Comparison of ENCODE assay signal across 16 cellular contexts in genomic region chr4:123545569-123546122, GRCh38.
DNase-seq lines count a peak whose midpoint lies in the region; ATAC-seq, FAIRE-seq and TF ChIP-seq lines count a peak whose summit lies in the region.
"Had no signal": no experiment of that assay in that cellular context is flagged by ENCODE, and none has a peak within 500 bp of the region (broad histone marks: within the 10 kb centered on the region; RNA-seq: fewer than 3 reads in every experiment).

No MANE protein-coding gene starts in this region.

- BruUV-seq in HepG2 (replicated peaks; lab: Mats Ljungman, UMichigan): TSS peak; percentile 92

- DNase-seq in cerebellar cortex (ENCODE audit: low spot score) (peak; percentile 84), HepG2 (ENCODE audit: low spot score) (peak; percentile 43), mucosa of descending colon (no peak)
- DNase-seq: activated effector memory CD4-positive, alpha-beta T cell treated with Interleukin-2 at 50 U/mL for 16 hours; C1 segment of cervical spinal cord; NCI-H1092 treated with DMSO at 0.1 percent for 48 hours; stimulated activated CD8-positive, alpha-beta memory T cell treated with anti-CD3 and anti-CD28 coated beads, Interleukin-4, amount 100 ng/mL, for 48 hours; thyroid gland had no signal

- H3K27ac ChIP-seq in HepG2 (ENCODE audit: extremely low read length, insufficient read depth, low read length) (peak overlapping the region; percentile 89), skin epidermis (peak overlapping the region in 14 of 21 experiments; percentile 13 to 77 (median 62))
- H3K27ac ChIP-seq: ascending aorta, foreskin keratinocyte, thyroid gland had no signal

- no peaks in the 10 kb centered on the region for H3K27me3 ChIP-seq in HepG2 (ENCODE audit: control insufficient read depth in 1 of 2, insufficient read depth in 2 of 2, low read length in 2 of 2)
- H3K27me3 ChIP-seq: ascending aorta, foreskin keratinocyte, thyroid gland had no signal

- peak overlapping the region; percentile 83 for H3K9ac ChIP-seq in HepG2 (ENCODE audit: insufficient read depth, low read depth, low read length)

- FAIRE-seq in HepG2 (lab: Jason Lieb, UNC): no peak
- FAIRE-seq: GM12891 had no signal

- TF ChIP-seq CTCF in HepG2 (CRISPR knock-in tag; IDR thresholded peaks at IDR 0.05) (no peak), mucosa of descending colon (IDR thresholded peaks at IDR 0.05) (no peak)

- H3K4me3 ChIP-seq in HepG2 (replicated peaks in 1 of 3; ENCODE audit: insufficient read depth in 1 of 3, low read depth in 2 of 3, low read length in 3 of 3): peak overlapping the region; percentile 48 to 59 (median 59); a peak in 4 of 6 replicates
- H3K4me3 ChIP-seq in skin epidermis: no peak overlapping the region
- H3K4me3 ChIP-seq in mucosa of descending colon: no peak overlapping the region
- H3K4me3 ChIP-seq: ascending aorta, thyroid gland had no signal

- H3K79me2 ChIP-seq in HepG2 (ENCODE audit: insufficient read depth, low read length): no peaks in the 10 kb centered on the region

- 17% methylated on average over 2 of the region's 2 CpGs for WGBS in HepG2 (ENCODE audit: low lambda C conversion rate)

- peak overlapping the region; percentile 67 for H2AFZ ChIP-seq in HepG2 (ENCODE audit: low read length)

- CTCF ChIA-PET in HepG2 (lab: Yijun Ruan, JAX; ENCODE audit: low intra/inter-chr PET ratio, low total read pairs): interaction anchor here (0.9 to 1.1 kb wide), 2 partner anchors 18 to 20 kb away, joined by 4 read pairs; no protein-coding TSS in a partner anchor

- ATAC-seq in HepG2 (peak; percentile 49), HG02588 (IDR thresholded peaks at IDR 0.05; ENCODE audit: unreplicated experiment) (no peak), GM18907 (IDR thresholded peaks at IDR 0.05; ENCODE audit: unreplicated experiment) (no peak), GM18873 (IDR thresholded peaks at IDR 0.05; ENCODE audit: low FRiP score, unreplicated experiment) (no peak), mucosa of descending colon (no peak)
- ATAC-seq: foreskin keratinocyte had no signal

- TF ChIP-seq EP300 in Ishikawa (IDR thresholded peaks at IDR 0.05; ENCODE audit: borderline replicate concordance) (peak; percentile 57; the same call in 1 of the 2 replicates), HepG2 (IDR thresholded peaks at IDR 0.05; ENCODE audit: low read depth in 2 of 2, low read length in 2 of 2) (no peak), HepG2 (CRISPR knock-in tag; IDR thresholded peaks at IDR 0.05; ENCODE audit: borderline replicate concordance) (no peak)

- H3K36me3 ChIP-seq in HepG2 (replicated peaks in 1 of 2; ENCODE audit: control insufficient read depth in 1 of 2, insufficient read depth in 2 of 2, low read length in 2 of 2) (no peaks in the 10 kb centered on the region; a peak in 1 of 5 replicates), mucosa of descending colon (ENCODE audit: low read depth) (no peaks in the 10 kb centered on the region)
- H3K36me3 ChIP-seq: ascending aorta, thyroid gland had no signal

- H4K20me1 ChIP-seq in HepG2 (ENCODE audit: insufficient read depth, low read length): no peaks in the 10 kb centered on the region

- POLR2A ChIA-PET in HepG2 (lab: Yijun Ruan, JAX): interaction anchor here (0.8 to 1.6 kb wide), 9 partner anchors 10 to 149 kb away, joined by 3 to 38 read pairs (median 5); partner anchors contain the start of gene SPRY1

- TF ChIP-seq RAD21 in Ishikawa (IDR thresholded peaks at IDR 0.05; ENCODE audit: low read depth) (no peak), HepG2 (CRISPR knock-in tag; IDR thresholded peaks at IDR 0.05) (no peak)

- H3K4me1 ChIP-seq in HepG2 (ENCODE audit: insufficient read depth, low read length): peaks cover 51% of the 10 kb centered on the region
- no peaks in the 10 kb centered on the region for H3K4me1 ChIP-seq in mucosa of descending colon (ENCODE audit: low read depth)
- H3K4me1 ChIP-seq: ascending aorta had no signal

- intact Hi-C loops in HepG2 (cut with micrococcal nuclease; ENCODE audit: unreplicated experiment) (loop anchor here (1.0 kb wide), 1 partner anchor 40 kb away; no protein-coding TSS in a partner anchor), mucosa of descending colon (cut with DNase I, micrococcal nuclease) (no loop called here)

- in situ Hi-C loops in HepG2 (cut with HindIII; ENCODE audit: extremely low pct_ligation_motif_present, low pct_unique_long_range_greater_than_20kb): no loop called here

- H3K4me2 ChIP-seq in HepG2 (ENCODE audit: low read depth, low read length): peak overlapping the region; percentile 75

- H3K9me3 ChIP-seq in HepG2 (ENCODE audit: low read length) (no peaks in the 10 kb centered on the region), mucosa of descending colon (no peaks in the 10 kb centered on the region)
- H3K9me3 ChIP-seq: thyroid gland had no signal

- TF ChIP-seq POLR2A in HepG2 (IDR thresholded peaks at IDR 0.05; ENCODE audit: insufficient read depth in 1 of 2, low read depth in 2 of 2, low read length in 2 of 2): no peak; a peak in 1 of 4 replicates

TF ChIP-seq in Ishikawa, 13 proteins besides CTCF, POLR2A, EP300 and RAD21:
- no peak for TF ChIP-seq ZBTB7A (IDR thresholded peaks at IDR 0.05; ENCODE audit: low read depth)
- TF ChIP-seq, protein P1, sequence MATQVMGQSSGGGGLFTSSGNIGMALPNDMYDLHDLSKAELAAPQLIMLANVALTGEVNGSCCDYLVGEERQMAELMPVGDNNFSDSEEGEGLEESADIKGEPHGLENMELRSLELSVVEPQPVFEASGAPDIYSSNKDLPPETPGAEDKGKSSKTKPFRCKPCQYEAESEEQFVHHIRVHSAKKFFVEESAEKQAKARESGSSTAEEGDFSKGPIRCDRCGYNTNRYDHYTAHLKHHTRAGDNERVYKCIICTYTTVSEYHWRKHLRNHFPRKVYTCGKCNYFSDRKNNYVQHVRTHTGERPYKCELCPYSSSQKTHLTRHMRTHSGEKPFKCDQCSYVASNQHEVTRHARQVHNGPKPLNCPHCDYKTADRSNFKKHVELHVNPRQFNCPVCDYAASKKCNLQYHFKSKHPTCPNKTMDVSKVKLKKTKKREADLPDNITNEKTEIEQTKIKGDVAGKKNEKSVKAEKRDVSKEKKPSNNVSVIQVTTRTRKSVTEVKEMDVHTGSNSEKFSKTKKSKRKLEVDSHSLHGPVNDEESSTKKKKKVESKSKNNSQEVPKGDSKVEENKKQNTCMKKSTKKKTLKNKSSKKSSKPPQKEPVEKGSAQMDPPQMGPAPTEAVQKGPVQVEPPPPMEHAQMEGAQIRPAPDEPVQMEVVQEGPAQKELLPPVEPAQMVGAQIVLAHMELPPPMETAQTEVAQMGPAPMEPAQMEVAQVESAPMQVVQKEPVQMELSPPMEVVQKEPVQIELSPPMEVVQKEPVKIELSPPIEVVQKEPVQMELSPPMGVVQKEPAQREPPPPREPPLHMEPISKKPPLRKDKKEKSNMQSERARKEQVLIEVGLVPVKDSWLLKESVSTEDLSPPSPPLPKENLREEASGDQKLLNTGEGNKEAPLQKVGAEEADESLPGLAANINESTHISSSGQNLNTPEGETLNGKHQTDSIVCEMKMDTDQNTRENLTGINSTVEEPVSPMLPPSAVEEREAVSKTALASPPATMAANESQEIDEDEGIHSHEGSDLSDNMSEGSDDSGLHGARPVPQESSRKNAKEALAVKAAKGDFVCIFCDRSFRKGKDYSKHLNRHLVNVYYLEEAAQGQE (IDR thresholded peaks at IDR 0.05; ENCODE audit: low read depth): no peak
- TF ChIP-seq NFIC (IDR thresholded peaks at IDR 0.05): peak; percentile 46; the same call in 1 of the 2 replicates

TF ChIP-seq in HepG2, 621 proteins besides CTCF, POLR2A, EP300 and RAD21 (continues in another document):
- TF ChIP-seq ZNF292 (CRISPR knock-in tag; IDR thresholded peaks at IDR 0.05; ENCODE audit: borderline replicate concordance, low read depth): 0 out of 2 replicates have a peak, but pooled peaks have one; percentile 38
- TF ChIP-seq ZNF205 (CRISPR knock-in tag; IDR thresholded peaks at IDR 0.05): 0 out of 2 replicates have a peak, but pooled peaks have one; percentile 43
- peak; percentile 72 for TF ChIP-seq PHF21A (CRISPR knock-in tag; IDR thresholded peaks at IDR 0.05)
- no peak for TF ChIP-seq FOXP1 (IDR thresholded peaks at IDR 0.05)
- TF ChIP-seq FOXP1 (CRISPR knock-in tag; IDR thresholded peaks at IDR 0.05): no peak
- 0 out of 2 replicates have a peak, but pooled peaks have one; percentile 14 for TF ChIP-seq TCF7 (IDR thresholded peaks at IDR 0.05; ENCODE audit: low read depth)
- TF ChIP-seq SRSF4 (IDR thresholded peaks at IDR 0.05; ENCODE audit: low read depth, low read length, poor library complexity, severe bottlenecking): no peak
- TF ChIP-seq ZNF775 (CRISPR knock-in tag; IDR thresholded peaks at IDR 0.05; ENCODE audit: borderline replicate concordance): peak; percentile 40; the same call in 1 of the 2 replicates
- TF ChIP-seq LCORL (IDR thresholded peaks at IDR 0.05): no peak
- TF ChIP-seq LCORL (CRISPR knock-in tag; IDR thresholded peaks at IDR 0.05): peak; percentile 50; the same call in 1 of the 2 replicates
- TF ChIP-seq MIER3 (CRISPR knock-in tag; IDR thresholded peaks at IDR 0.05; ENCODE audit: borderline replicate concordance): 0 out of 2 replicates have a peak, but pooled peaks have one; percentile 12
- TF ChIP-seq RBFOX2 (IDR thresholded peaks at IDR 0.05; ENCODE audit: low read depth, low read length): peak; percentile 33; the same call in 1 of the 2 replicates
- TF ChIP-seq, protein P2, sequence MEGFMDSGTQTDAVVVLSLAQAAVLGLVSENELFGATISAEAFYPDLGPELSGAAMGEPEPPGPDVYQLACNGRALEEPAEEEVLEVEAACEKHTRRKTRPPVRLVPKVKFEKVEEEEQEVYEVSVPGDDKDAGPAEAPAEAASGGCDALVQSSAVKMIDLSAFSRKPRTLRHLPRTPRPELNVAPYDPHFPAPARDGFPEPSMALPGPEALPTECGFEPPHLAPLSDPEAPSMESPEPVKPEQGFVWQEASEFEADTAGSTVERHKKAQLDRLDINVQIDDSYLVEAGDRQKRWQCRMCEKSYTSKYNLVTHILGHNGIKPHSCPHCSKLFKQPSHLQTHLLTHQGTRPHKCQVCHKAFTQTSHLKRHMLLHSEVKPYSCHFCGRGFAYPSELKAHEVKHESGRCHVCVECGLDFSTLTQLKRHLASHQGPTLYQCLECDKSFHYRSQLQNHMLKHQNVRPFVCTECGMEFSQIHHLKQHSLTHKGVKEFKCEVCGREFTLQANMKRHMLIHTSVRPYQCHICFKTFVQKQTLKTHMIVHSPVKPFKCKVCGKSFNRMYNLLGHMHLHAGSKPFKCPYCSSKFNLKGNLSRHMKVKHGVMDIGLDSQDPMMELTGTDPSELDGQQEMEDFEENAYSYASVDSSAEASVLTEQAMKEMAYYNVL (CRISPR knock-in tag; IDR thresholded peaks at IDR 0.05; ENCODE audit: borderline replicate concordance): 0 out of 2 replicates have a peak, but pooled peaks have one; percentile 7

Comparison
In these comparisons a context has a peak if more than half of its experiments do, and no peak if none do; other contexts are left out.
1. DNase-seq: peak in cerebellar cortex (single experiment) and HepG2 (single experiment); none in mucosa of descending colon (0 of 3).
2. H3K4me3 ChIP-seq: peak in HepG2 (3 of 3); none in skin epidermis (0 of 7) and mucosa of descending colon (single experiment).